1 cellular context compared by ENCODE assay signal in genomic region chr21:42075686-42076471, GRCh38.
TF ChIP-seq lines count a peak whose summit lies in the region.

No MANE protein-coding gene starts in this region.

TF ChIP-seq in H1, 55 proteins besides CTCF, POLR2A, EP300 and RAD21:
- TF ChIP-seq KDM5A (IDR thresholded peaks at IDR 0.05; ENCODE audit: low read length) (no peak), SP2 (IDR thresholded peaks at IDR 0.05; ENCODE audit: low read length) (no peak)
